12 cellular contexts compared by ENCODE assay signal in genomic region chr18:48988508-48989303, GRCh38.
"Had no signal": no experiment of that assay in that cellular context is flagged by ENCODE, and none has a peak within 500 bp of the region (broad histone marks: within the 10 kb centered on the region; RNA-seq: fewer than 3 reads in every experiment).

No MANE protein-coding gene starts in this region.

- DNase-seq: activated CD4-positive, alpha-beta T cell treated with anti-CD3 and anti-CD28 coated beads, Interleukin-2, amount 10 ng/mL, durations not matched to agents 24 days and 14 days; activated CD8-positive, alpha-beta memory T cell treated with anti-CD3 and anti-CD28 coated beads, Interleukin-2, amount 50 U/mL, for 48 hours; activated gamma-delta T cell treated with Interleukin-2 at 50 U/mL for 16 hours; erythroblast; gastrocnemius medialis; heart left ventricle; retina; stimulated activated naive CD8-positive, alpha-beta T cell treated with anti-CD3 and anti-CD28 coated beads, Interleukin-15, amount 100 ng/mL, for 72 hours; T-helper 2 cell had no signal

- H3K4me3 ChIP-seq: breast epithelium, gastrocnemius medialis, heart left ventricle, lung, smooth muscle cell had no signal

- H3K9me3 ChIP-seq: breast epithelium, gastrocnemius medialis, heart left ventricle had no signal

- H3K4me1 ChIP-seq: breast epithelium had no signal

- H3K27me3 ChIP-seq: breast epithelium, gastrocnemius medialis, heart left ventricle had no signal

- H3K4me2 ChIP-seq: smooth muscle cell had no signal

- H3K27ac ChIP-seq: breast epithelium, gastrocnemius medialis had no signal

- H3K36me3 ChIP-seq: breast epithelium, gastrocnemius medialis, heart left ventricle had no signal
